Comparison of ENCODE assay signal across 15 cellular contexts in genomic region chr7:42233939-42234338, GRCh38. TPM values are rescaled to one million over a fixed set of nuclear protein-coding genes. Genes with fewer than 3 reads are reported as not detected.
DNase-seq lines count a peak whose midpoint lies in the region; ATAC-seq and TF ChIP-seq lines count a peak whose summit lies in the region.
"Had no signal": no experiment of that assay in that cellular context is flagged by ENCODE, and none has a peak within 500 bp of the region (broad histone marks: within the 10 kb centered on the region; RNA-seq: fewer than 3 reads in every experiment).

No MANE protein-coding gene starts in this region.

- H3K36me3 ChIP-seq in HUES48 (ENCODE audit: control insufficient read depth, insufficient read depth, low read length) = no peaks in the 10 kb centered on the region
- 0 out of 2 replicates have a peak, but pooled peaks cover 5% of the 10 kb centered on the region for H3K36me3 ChIP-seq in iPS-20b (ENCODE audit: insufficient read depth, low read depth, low read length)
- no peaks in the 10 kb centered on the region for H3K36me3 ChIP-seq in suprapubic skin
- no peaks in the 10 kb centered on the region for H3K36me3 ChIP-seq in upper lobe of left lung

- WGBS in suprapubic skin = 28% methylated on average over 1 of the region's 1 CpG
- WGBS in upper lobe of left lung, 2 donors = 72 to 89% methylated on average over 1 of the region's 1 CpG

- peaks cover 46% of the 10 kb centered on the region for H3K4me1 Mint-ChIP-seq in MCF 10A (ENCODE audit: insufficient read depth, unreplicated experiment)

- H3K27me3 Mint-ChIP-seq in MCF 10A (ENCODE audit: insufficient read depth, unreplicated experiment) = no peaks in the 10 kb centered on the region

- H3K4me3 Mint-ChIP-seq in MCF 10A (ENCODE audit: unreplicated experiment) = peak overlapping the region; percentile 97
- H3K4me3 Mint-ChIP-seq: CD8-positive, alpha-beta T cell; stimulated activated naive B cell treated with anti-CD40 and anti-IgM and Interleukin-4, amounts not matched to agents 10 μg/mL and 1 μg/mL and 100 μg/mL, for 72 hours had no signal

- intact Hi-C loops in MCF 10A (cut with micrococcal nuclease) = loop anchor here (2.0 to 10.0 kb wide), 3 partner anchors 41 to 601 kb away; no protein-coding TSS in a partner anchor

- peaks cover 25% of the 10 kb centered on the region for H3K36me3 Mint-ChIP-seq in MCF 10A (ENCODE audit: insufficient read depth, unreplicated experiment)
- H3K36me3 Mint-ChIP-seq: CD8-positive, alpha-beta T cell had no signal

- H3K4me1 ChIP-seq in HUES48 (ENCODE audit: control insufficient read depth, insufficient read depth, low read length) (peaks cover 74% of the 10 kb centered on the region), iPS-20b (ENCODE audit: insufficient read depth, low read length) (peaks cover 74% of the 10 kb centered on the region), suprapubic skin (peaks cover 70% of the 10 kb centered on the region), upper lobe of left lung (peaks cover 7 to 33% (median 30%) of the 10 kb centered on the region in 4 donors)

- POLR2A ChIA-PET in MCF 10A (lab: Yijun Ruan, JAX) = interaction anchor here (0.7 to 7.6 kb wide), 21 partner anchors 11 to 457 kb away, joined by 3 to 135 read pairs (median 5); no protein-coding TSS in a partner anchor

- TF ChIP-seq CTCF in MCF 10A (IDR thresholded peaks at IDR 0.05; ENCODE audit: unreplicated experiment) (no peak), suprapubic skin (IDR thresholded peaks at IDR 0.05) (no peak), upper lobe of left lung (IDR thresholded peaks at IDR 0.05) (no peak)

- H3K27ac Mint-ChIP-seq in MCF 10A (ENCODE audit: low read depth, unreplicated experiment) = peak overlapping the region; percentile 49
- H3K27ac Mint-ChIP-seq: CD8-positive, alpha-beta T cell; stimulated activated naive B cell treated with anti-CD40 and anti-IgM and Interleukin-4, amounts not matched to agents 10 μg/mL and 1 μg/mL and 100 μg/mL, for 72 hours had no signal

- ATAC-seq in upper lobe of left lung (ENCODE audit: low FRiP score in 2 of 2) (no peak), HG03039 (IDR thresholded peaks at IDR 0.05; ENCODE audit: unreplicated experiment) (no peak)
- ATAC-seq: CD8-positive, alpha-beta T cell; right cardiac atrium; stimulated activated naive B cell treated with anti-CD40 and anti-IgM and Interleukin-4, amounts not matched to agents 10 μg/mL and 1 μg/mL and 100 μg/mL, for 72 hours had no signal

- CTCF ChIA-PET in MCF 10A (lab: Yijun Ruan, JAX) = interaction anchor here (1.0 to 4.7 kb wide), 6 partner anchors 41 to 457 kb away, joined by 3 to 41 read pairs (median 3); no protein-coding TSS in a partner anchor

- peaks cover 20% of the 10 kb centered on the region for H3K27me3 ChIP-seq in HUES48 (ENCODE audit: control insufficient read depth, insufficient read depth, low read length)
- H3K27me3 ChIP-seq in iPS-20b (ENCODE audit: insufficient read depth, low read length) = peaks cover 17% of the 10 kb centered on the region
- no peaks in the 10 kb centered on the region for H3K27me3 ChIP-seq in suprapubic skin
- H3K27me3 ChIP-seq in upper lobe of left lung = peaks cover 0 to 3% (median 0%) of the 10 kb centered on the region in 4 donors

- H3K4me3 ChIP-seq in HUES48 (ENCODE audit: low read depth, low read length) = peak overlapping the region; percentile 43
- H3K4me3 ChIP-seq in iPS-20b (ENCODE audit: low read length) = peak overlapping the region; percentile 93
- peak overlapping the region; percentile 79 for H3K4me3 ChIP-seq in suprapubic skin
- H3K4me3 ChIP-seq in upper lobe of left lung = no peak overlapping the region

- TF ChIP-seq EP300 in suprapubic skin (IDR thresholded peaks at IDR 0.05) (no peak), upper lobe of left lung (IDR thresholded peaks at IDR 0.05) (no peak)

- H3K9ac ChIP-seq in HUES48 (ENCODE audit: low read depth, low read length) = no peak overlapping the region; the same call in 1 of the 2 replicates
- H3K9ac ChIP-seq in iPS-20b (ENCODE audit: low read depth, low read length) = no peak overlapping the region; the same call in 1 of the 2 replicates

- TF ChIP-seq POLR2A in suprapubic skin (IDR thresholded peaks at IDR 0.05) (no peak), upper lobe of left lung (IDR thresholded peaks at IDR 0.05) (no peak)

- DNase-seq in MCF 10A (ENCODE audit: unreplicated experiment) (no peak), suprapubic skin (ENCODE audit: low spot score in 2 of 2) (no peak), AG20443 (ENCODE audit: low spot score) (no peak), upper lobe of left lung (no peak), activated gamma-delta T cell treated with Interleukin-2 at 50 U/mL for 16 hours (no peak)
- DNase-seq: activated CD4-positive, alpha-beta T cell treated with anti-CD3 and anti-CD28 coated beads for 1 hour; CD8-positive, alpha-beta T cell; NCI-H1417 treated with DMSO at 0.1 percent for 48 hours; NCI-H446; right cardiac atrium; stimulated activated CD4-positive, alpha-beta T cell treated with anti-CD3 and anti-CD28 coated beads, Interleukin-4, amount 100 ng/mL, for 4 hours; stimulated activated naive B cell treated with anti-CD40 and anti-IgM and Interleukin-4, amounts not matched to agents 10 μg/mL and 1 μg/mL and 100 μg/mL, for 72 hours had no signal

- no peaks in the 10 kb centered on the region for H3K9me3 Mint-ChIP-seq in MCF 10A (ENCODE audit: unreplicated experiment)
- H3K9me3 Mint-ChIP-seq: CD8-positive, alpha-beta T cell; stimulated activated naive B cell treated with anti-CD40 and anti-IgM and Interleukin-4, amounts not matched to agents 10 μg/mL and 1 μg/mL and 100 μg/mL, for 72 hours had no signal

- BruUV-seq in MCF 10A (replicated peaks; lab: Mats Ljungman, UMichigan) = no TSS peak

- no peaks in the 10 kb centered on the region for H3K9me3 ChIP-seq in HUES48 (ENCODE audit: control insufficient read depth, insufficient read depth, low read length)
- no peaks in the 10 kb centered on the region for H3K9me3 ChIP-seq in iPS-20b (ENCODE audit: insufficient read depth, low read depth, low read length)
- H3K9me3 ChIP-seq in suprapubic skin = no peaks in the 10 kb centered on the region
- H3K9me3 ChIP-seq in upper lobe of left lung = no peaks in the 10 kb centered on the region

- H3K27ac ChIP-seq in HUES48 (ENCODE audit: low read depth, low read length) (peak overlapping the region; percentile 2), iPS-20b (ENCODE audit: low read length) (no peak overlapping the region), suprapubic skin (peak overlapping the region; percentile 22), upper lobe of left lung (no peak overlapping the region)

RNA-seq across cellular contexts. Expression of gene GLI3, which starts 3.1 kb away (rescaled TPM):
- total RNA-seq in MCF 10A (2022) (23.1 and 27.6 TPM in 2 replicates), suprapubic skin (10 to 100 TPM; 23.1 to 41.3 (median 24.6) TPM), upper lobe of left lung (10 to 100 TPM in 5 of 6 donors, 1 to 10 TPM in 1; 5.2 to 19.4 (median 14.9) TPM)

Comparison
In these comparisons a context has a peak if more than half of its experiments do, and no peak if none do; other contexts are left out.
1. H3K27ac ChIP-seq: peak in HUES48 (single experiment) and suprapubic skin (single experiment); none in iPS-20b (single experiment) and upper lobe of left lung (0 of 4).
2. H3K4me3 ChIP-seq: peak in HUES48 (single experiment), iPS-20b (single experiment) and suprapubic skin (single experiment); none in upper lobe of left lung (0 of 4).